3 cellular contexts compared by ENCODE assay signal in genomic region chr6:88209301-88209700, GRCh38.
"Had no signal": no experiment of that assay in that cellular context is flagged by ENCODE, and none has a peak within 500 bp of the region (broad histone marks: within the 10 kb centered on the region; RNA-seq: fewer than 3 reads in every experiment).

No MANE protein-coding gene starts in this region.

- H3K4me3 ChIP-seq: GM12878 had no signal

- ATAC-seq: GM12878 had no signal

- DNase-seq: GDM1, GF-D8 had no signal
